ENCODE assay signal across 16 cellular contexts in the genomic region with DNA sequence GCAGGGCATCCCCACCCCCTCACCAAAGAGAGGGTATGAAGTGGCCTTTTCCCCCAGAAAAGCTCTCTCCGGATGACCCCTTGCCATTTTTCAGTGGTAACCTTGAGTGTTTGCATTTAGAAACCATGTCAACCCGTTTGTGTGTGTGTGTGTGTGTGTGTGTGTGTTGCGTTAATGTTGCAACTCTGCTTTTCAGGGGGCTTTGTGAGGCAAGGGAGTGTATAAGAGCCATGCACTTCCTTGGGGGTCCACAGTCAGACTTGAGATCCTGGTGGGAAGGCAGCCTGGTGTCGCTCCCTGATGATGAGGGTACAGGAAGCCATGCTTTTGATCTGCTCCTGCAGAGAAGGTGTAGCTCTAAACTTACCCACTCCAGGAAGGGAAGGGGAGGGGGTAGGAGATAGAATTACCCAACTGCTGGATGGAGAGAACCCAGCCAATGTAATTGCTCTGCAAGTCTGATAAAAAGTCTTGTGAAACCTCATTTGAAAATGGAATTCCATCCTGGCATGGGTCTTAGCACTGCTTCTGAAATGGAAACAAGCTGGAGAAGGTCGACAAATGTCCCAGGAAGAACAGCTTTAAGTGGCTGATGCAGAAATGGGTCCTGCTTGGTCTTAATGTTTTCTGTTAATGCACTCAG. TPM values are rescaled to one million over a fixed set of nuclear protein-coding genes. Genes with fewer than 3 reads are reported as not detected.
A peak's percentile ranks its signal among the peaks of the same experiment; 100 is the strongest.
DNase-seq lines count a peak whose midpoint lies in the region; TF ChIP-seq lines count a peak whose summit lies in the region.
"Had no signal": no experiment of that assay in that cellular context is flagged by ENCODE, and none has a peak within 500 bp of the region (broad histone marks: within the 10 kb centered on the region; RNA-seq: fewer than 3 reads in every experiment).

No MANE protein-coding gene starts in this region.

- peak overlapping the region; percentile 20 for H3K4me3 Mint-ChIP-seq in nephron progenitor cell
- H3K4me3 Mint-ChIP-seq: CD8-positive, alpha-beta memory T cell; immature natural killer cell had no signal

- DNase-seq in AG10803 (ENCODE audit: low read depth) (peak; percentile 76), NCI-H526 treated with DMSO at 0.1 percent for 48 hours (lab: John Stamatoyannopoulos, UW) (peak; percentile 61), fibroblast of villous mesenchyme (ENCODE audit: low read depth) (peak; percentile 90), nephron progenitor cell (no peak), inferior parietal cortex (ENCODE audit: extremely low spot score) (no peak), activated T-cell treated with anti-CD3 and anti-CD28 coated beads for 4 hours (no peak), kidney tubule cell (ENCODE audit: low spot score) (no peak), NCI-H1436 (lab: John Stamatoyannopoulos, UW) (no peak)
- DNase-seq: ACHN; caudate nucleus; CD8-positive, alpha-beta memory T cell; immature natural killer cell; nucleus accumbens; SJCRH30 had no signal

- no peak overlapping the region for H3K4me3 ChIP-seq in AG10803 (ENCODE audit: low read length)
- no peak overlapping the region for H3K4me3 ChIP-seq in fibroblast of villous mesenchyme (ENCODE audit: low read depth, low read length)
- H3K4me3 ChIP-seq: SJCRH30, skin epidermis had no signal

- H3K4me1 Mint-ChIP-seq in nephron progenitor cell: peaks cover 73% of the 10 kb centered on the region

- H3K27ac Mint-ChIP-seq in nephron progenitor cell: peak overlapping the region; percentile 73
- H3K27ac Mint-ChIP-seq: activated naive CD4-positive, alpha-beta T cell treated with anti-CD3 and anti-CD28 coated beads, Interleukin-2, amount 50 U/mL, for 72 hours had no signal

- H3K27me3 Mint-ChIP-seq in nephron progenitor cell (ENCODE audit: low read depth, poor library complexity): peaks cover 4% of the 10 kb centered on the region
- H3K27me3 Mint-ChIP-seq: CD8-positive, alpha-beta memory T cell had no signal

- peaks cover 4% of the 10 kb centered on the region for H3K36me3 Mint-ChIP-seq in nephron progenitor cell (ENCODE audit: low read depth)
- H3K36me3 Mint-ChIP-seq: CD8-positive, alpha-beta memory T cell had no signal

- H3K9me3 Mint-ChIP-seq in nephron progenitor cell: no peaks in the 10 kb centered on the region
- H3K9me3 Mint-ChIP-seq: activated naive CD4-positive, alpha-beta T cell treated with anti-CD3 and anti-CD28 coated beads, Interleukin-2, amount 50 U/mL, for 72 hours; CD8-positive, alpha-beta memory T cell; immature natural killer cell had no signal

- TF ChIP-seq CTCF in AG10803 (conservative IDR thresholded peaks at IDR 0.05; ENCODE audit: low read length) (no peak), fibroblast of villous mesenchyme (IDR thresholded peaks at IDR 0.05; ENCODE audit: insufficient read depth, low read depth, low read length) (no peak), nephron progenitor cell (IDR thresholded peaks at IDR 0.05) (no peak)

RNA-seq across cellular contexts. Expression of a gene that starts 10.7 kb away (rescaled TPM):
- total RNA-seq in fibroblast of villous mesenchyme: 15.5 and 16.0 TPM in 2 replicates

RNA-seq across cellular contexts. Expression of a gene that starts 39.4 kb away (rescaled TPM):
- 120 and 222 TPM in 2 replicates for total RNA-seq in fibroblast of villous mesenchyme

RNA-seq across cellular contexts. Expression of a gene that starts 52.5 kb away (rescaled TPM):
- 11.3 and 13.0 TPM in 2 replicates for total RNA-seq in fibroblast of villous mesenchyme

Comparison
In these comparisons a context has a peak if more than half of its experiments do, and no peak if none do; other contexts are left out.
1. DNase-seq: peak in AG10803 (single experiment), NCI-H526 treated with DMSO at 0.1 percent for 48 hours (single experiment) and fibroblast of villous mesenchyme (single experiment); none in nephron progenitor cell (single experiment), inferior parietal cortex (single experiment), activated T-cell treated with anti-CD3 and anti-CD28 coated beads for 4 hours (single experiment), kidney tubule cell (single experiment) and NCI-H1436 (single experiment).